Comparison of ENCODE assay signal across 25 cellular contexts in the genomic region with DNA sequence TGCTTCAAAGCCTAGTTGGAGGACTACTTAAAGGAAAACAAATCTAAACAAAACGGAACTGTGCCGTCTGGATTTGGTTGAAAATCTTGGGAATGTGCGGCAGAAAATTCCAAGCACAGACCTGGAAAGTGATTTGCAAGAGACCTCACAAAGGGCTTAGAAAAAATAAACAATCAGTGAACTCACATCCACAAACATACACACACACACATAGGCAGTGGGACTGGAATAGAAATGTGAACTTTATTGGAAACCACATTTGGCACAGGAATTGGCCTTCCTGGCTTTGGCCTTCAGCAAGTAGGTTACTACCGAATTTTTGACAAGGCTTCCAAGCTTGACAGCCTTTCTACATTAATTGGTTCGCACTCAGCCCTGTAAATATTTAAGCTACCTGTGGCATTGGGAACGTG.
DNase-seq lines count a peak whose midpoint lies in the region; ATAC-seq, FAIRE-seq and TF ChIP-seq lines count a peak whose summit lies in the region.
"Had no signal": no experiment of that assay in that cellular context is flagged by ENCODE, and none has a peak within 500 bp of the region (broad histone marks: within the 10 kb centered on the region; RNA-seq: fewer than 3 reads in every experiment).

No MANE protein-coding gene starts in this region.

- TF ChIP-seq CTCF in astrocyte of the spinal cord (IDR thresholded peaks at IDR 0.05; ENCODE audit: low read depth, low read length) (no peak), pancreas (IDR thresholded peaks at IDR 0.05) (no peak), testis (IDR thresholded peaks at IDR 0.05) (no peak), CD14-positive monocyte (IDR thresholded peaks at IDR 0.05) (no peak)

- H3K27ac Mint-ChIP-seq in CD14-positive monocyte, result no peak overlapping the region
- H3K27ac Mint-ChIP-seq: activated CD8-positive, alpha-beta T cell treated with anti-CD3 and anti-CD28 coated beads, Interleukin-2, amount 10 ng/mL, durations not matched to agents 7 days and 5 days; IgD-negative memory B cell; memory B cell; naive thymus-derived CD4-positive, alpha-beta T cell had no signal

- no peaks in the 10 kb centered on the region for H3K27me3 ChIP-seq in pancreas
- H3K27me3 ChIP-seq in testis, result no peaks in the 10 kb centered on the region
- H3K27me3 ChIP-seq: sigmoid colon, stomach, tibial nerve had no signal

- intact Hi-C loops in pancreas (cut with DNase I) (no loop called here), testis (cut with DNase I; ENCODE audit: low total_unique reads) (no loop called here), CD14-positive monocyte (cut with micrococcal nuclease) (no loop called here)

- no peaks in the 10 kb centered on the region for H3K27me3 Mint-ChIP-seq in CD14-positive monocyte (ENCODE audit: low read depth in 3 of 3)
- H3K27me3 Mint-ChIP-seq: memory B cell had no signal

- in situ Hi-C loops in astrocyte of the spinal cord (cut with HindIII; ENCODE audit: low sequenced_read_pairs), result no loop called here

- no peaks in the 10 kb centered on the region for H3K9me3 ChIP-seq in pancreas
- no peaks in the 10 kb centered on the region for H3K9me3 ChIP-seq in testis
- H3K9me3 ChIP-seq: sigmoid colon, stomach, tibial nerve had no signal

- no peaks in the 10 kb centered on the region for H3K36me3 ChIP-seq in pancreas
- no peaks in the 10 kb centered on the region for H3K36me3 ChIP-seq in testis (ENCODE audit: low read depth, missing control alignments)
- H3K36me3 ChIP-seq: sigmoid colon, stomach, tibial nerve had no signal

- H3K4me1 ChIP-seq in pancreas, result peaks cover 8 to 26% (median 22%) of the 10 kb centered on the region in 3 donors
- no peaks in the 10 kb centered on the region for H3K4me1 ChIP-seq in testis
- H3K4me1 ChIP-seq: sigmoid colon, tibial nerve had no signal

- peak overlapping the region in 2 of 4 donors; percentile 11 to 33 for H3K27ac ChIP-seq in pancreas
- no peak overlapping the region for H3K27ac ChIP-seq in testis
- H3K27ac ChIP-seq: sigmoid colon, stomach, tibial nerve had no signal

- peaks cover 0 to 3% (median 0%) of the 10 kb centered on the region in 7 donors for H3K9me3 Mint-ChIP-seq in CD14-positive monocyte
- H3K9me3 Mint-ChIP-seq: memory B cell had no signal

- H3K4me3 Mint-ChIP-seq in CD14-positive monocyte, result no peak overlapping the region
- H3K4me3 Mint-ChIP-seq: activated CD8-positive, alpha-beta T cell treated with anti-CD3 and anti-CD28 coated beads, Interleukin-2, amount 10 ng/mL, durations not matched to agents 7 days and 5 days; IgD-negative memory B cell; memory B cell; naive thymus-derived CD4-positive, alpha-beta T cell had no signal

- TF ChIP-seq POLR2A in testis (IDR thresholded peaks at IDR 0.05), result no peak

- FAIRE-seq in pancreas (lab: Jason Lieb, UNC), result no peak
- FAIRE-seq: colon, GM12892, TTC549 had no signal

- peak; percentile 61 to 76 (median 74) for ATAC-seq in pancreas
- ATAC-seq: activated CD8-positive, alpha-beta T cell treated with anti-CD3 and anti-CD28 coated beads, Interleukin-2, amount 10 ng/mL, durations not matched to agents 7 days and 5 days; naive thymus-derived CD4-positive, alpha-beta T cell had no signal

- H3K4me3 ChIP-seq in astrocyte of the spinal cord (ENCODE audit: low read depth, low read length) (no peak overlapping the region), pancreas (no peak overlapping the region), testis (no peak overlapping the region)
- H3K4me3 ChIP-seq: sigmoid colon, stomach, tibial nerve had no signal

- peak; percentile 39 for DNase-seq in LHCN-M2 (ENCODE audit: low read depth)
- DNase-seq in astrocyte of the spinal cord (ENCODE audit: low read depth, low spot score), result peak; percentile 29
- peak; percentile 77 for DNase-seq in islet precursor cell
- peak in 1 of 6 donors; percentile 14 for DNase-seq in pancreas
- no peak for DNase-seq in testis
- DNase-seq in CD14-positive monocyte (ENCODE audit: low spot score), result no peak
- DNase-seq in NCI-H1694 (lab: John Stamatoyannopoulos, UW), result no peak
- no peak for DNase-seq in NCI-H748 treated with DMSO at 0.1 percent for 48 hours (lab: John Stamatoyannopoulos, UW)
- DNase-seq: activated CD4-positive, alpha-beta T cell treated with anti-CD3 and anti-CD28 coated beads for 1 hour; activated CD8-positive, alpha-beta T cell treated with anti-CD3 and anti-CD28 coated beads, Interleukin-2, amount 10 ng/mL, durations not matched to agents 7 days and 5 days; activated gamma-delta T cell; activated T-cell treated with anti-CD3 and anti-CD28 coated beads for 4 hours; C1 segment of cervical spinal cord; head of caudate nucleus; MM.1S; naive thymus-derived CD4-positive, alpha-beta T cell; NCI-H1436; sigmoid colon; stomach had no signal

- WGBS in pancreas, 2 donors, result 32 to 42% methylated on average over 6 of the region's 6 CpGs
- WGBS in testis, 2 donors, result 53 to 62% methylated on average over 6 of the region's 6 CpGs

- no peaks in the 10 kb centered on the region for H3K4me1 Mint-ChIP-seq in CD14-positive monocyte
- H3K4me1 Mint-ChIP-seq: IgD-negative memory B cell, memory B cell had no signal

- no peaks in the 10 kb centered on the region for H3K36me3 Mint-ChIP-seq in CD14-positive monocyte
- H3K36me3 Mint-ChIP-seq: memory B cell had no signal

Comparison
In these comparisons a context has a peak if more than half of its experiments do, and no peak if none do; other contexts are left out.
1. DNase-seq: peak in LHCN-M2 (single experiment), astrocyte of the spinal cord (single experiment) and islet precursor cell (single experiment); none in testis (single experiment), CD14-positive monocyte (single experiment), NCI-H1694 (single experiment) and NCI-H748 treated with DMSO at 0.1 percent for 48 hours (single experiment).